ENCODE assay signal across 8 cellular contexts in the genomic region with DNA sequence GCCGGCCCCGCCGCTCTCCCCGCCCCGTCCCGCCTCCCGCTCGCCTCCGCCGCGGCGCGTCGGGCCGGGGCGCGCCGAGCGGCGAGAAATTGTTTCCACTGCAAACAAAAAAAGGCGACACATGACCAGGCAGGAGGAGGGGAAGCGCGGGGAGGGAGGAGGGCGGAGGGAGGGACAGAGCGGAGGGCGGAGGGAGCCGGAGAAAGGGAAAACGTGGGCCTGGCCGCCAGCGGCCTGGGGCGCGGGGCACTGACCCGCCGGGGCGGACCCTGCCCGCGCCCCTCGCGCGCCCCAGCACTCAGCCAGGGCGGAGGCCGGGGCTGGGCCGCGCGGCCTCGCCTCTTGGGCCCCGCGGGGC. TPM values are rescaled to one million over a fixed set of nuclear protein-coding genes. Genes with fewer than 3 reads are reported as not detected.
DNase-seq lines count a peak whose midpoint lies in the region; ATAC-seq and TF ChIP-seq lines count a peak whose summit lies in the region.

A gene with protein sequence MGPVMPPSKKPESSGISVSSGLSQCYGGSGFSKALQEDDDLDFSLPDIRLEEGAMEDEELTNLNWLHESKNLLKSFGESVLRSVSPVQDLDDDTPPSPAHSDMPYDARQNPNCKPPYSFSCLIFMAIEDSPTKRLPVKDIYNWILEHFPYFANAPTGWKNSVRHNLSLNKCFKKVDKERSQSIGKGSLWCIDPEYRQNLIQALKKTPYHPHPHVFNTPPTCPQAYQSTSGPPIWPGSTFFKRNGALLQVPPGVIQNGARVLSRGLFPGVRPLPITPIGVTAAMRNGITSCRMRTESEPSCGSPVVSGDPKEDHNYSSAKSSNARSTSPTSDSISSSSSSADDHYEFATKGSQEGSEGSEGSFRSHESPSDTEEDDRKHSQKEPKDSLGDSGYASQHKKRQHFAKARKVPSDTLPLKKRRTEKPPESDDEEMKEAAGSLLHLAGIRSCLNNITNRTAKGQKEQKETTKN (minus strand): TSS at position 123 of the 358 bp plus-strand sequence. CDS start 4,757 bp downstream, outside the sequence.

- H3K27ac ChIP-seq in parathyroid adenoma (peak within 1 kb of the TSS; percentile 93), thyroid gland (peak within 1 kb of the TSS; percentile 94 to 97 (median 96))

- TF ChIP-seq CTCF in GM06990 (IDR thresholded peaks at IDR 0.05; ENCODE audit: insufficient read depth, low read length, poor library complexity, severe bottlenecking) (no peak), parathyroid adenoma (IDR thresholded peaks at IDR 0.05) (no peak), thyroid gland (IDR thresholded peaks at IDR 0.05) (no peak)

- H3K27me3 Mint-ChIP-seq in activated naive CD8-positive, alpha-beta T cell treated with anti-CD3 and anti-CD28 coated beads, Interleukin-2, amount 10 ng/mL, durations not matched to agents 7 days and 5 days, result no peaks in the 10 kb centered on the region

- peak; percentile 90 for DNase-seq in GM06990 (ENCODE audit: extremely low read depth, insufficient read length)
- DNase-seq in NCI-H1092 (lab: John Stamatoyannopoulos, UW), result peak; percentile 69
- DNase-seq in SW 1271 (lab: John Stamatoyannopoulos, UW), result peak; percentile 61 to 80
- DNase-seq in activated naive CD8-positive, alpha-beta T cell treated with anti-CD3 and anti-CD28 coated beads, Interleukin-2, amount 10 ng/mL, durations not matched to agents 7 days and 5 days, result peak; percentile 81
- DNase-seq in Right ventricle myocardium inferior (ENCODE audit: missing footprints), result peak; percentile 96
- DNase-seq in thyroid gland, result peak; percentile 92 to 94

- H3K4me3 Mint-ChIP-seq in activated naive CD8-positive, alpha-beta T cell treated with anti-CD3 and anti-CD28 coated beads, Interleukin-2, amount 10 ng/mL, durations not matched to agents 7 days and 5 days, result peak within 1 kb of the TSS; percentile 86

- peak within 1 kb of the TSS; percentile 98 for H3K4me2 ChIP-seq in parathyroid adenoma (ENCODE audit: low read length)

- H3K4me3 ChIP-seq in GM06990 (replicated peaks; ENCODE audit: low read depth, low read length), result peak within 1 kb of the TSS; percentile 90
- peak within 1 kb of the TSS; percentile 77 for H3K4me3 ChIP-seq in parathyroid adenoma (ENCODE audit: low read depth, low read length)
- H3K4me3 ChIP-seq in thyroid gland (replicated peaks in 1 of 3), result peak within 1 kb of the TSS; percentile 66 to 94 (median 78)

- peaks cover 3% of the 10 kb centered on the region for H3K36me3 ChIP-seq in GM06990 (ENCODE audit: control insufficient read depth, insufficient read depth, low read length)
- no peaks in the 10 kb centered on the region for H3K36me3 ChIP-seq in parathyroid adenoma (ENCODE audit: control insufficient read depth, insufficient read depth, low read length)
- no peaks in the 10 kb centered on the region for H3K36me3 ChIP-seq in thyroid gland

- H3K9me3 Mint-ChIP-seq in activated naive CD8-positive, alpha-beta T cell treated with anti-CD3 and anti-CD28 coated beads, Interleukin-2, amount 10 ng/mL, durations not matched to agents 7 days and 5 days, result no peaks in the 10 kb centered on the region

- WGBS in thyroid gland, 2 donors, result 1% methylated on average over 42 of the region's 48 CpGs; no CpG with 5 or more reads in 1 of the 2 donors

- peak within 1 kb of the TSS; percentile 86 for H3K27ac Mint-ChIP-seq in activated naive CD8-positive, alpha-beta T cell treated with anti-CD3 and anti-CD28 coated beads, Interleukin-2, amount 10 ng/mL, durations not matched to agents 7 days and 5 days

- H3K27me3 ChIP-seq in GM06990 (replicated peaks; ENCODE audit: control insufficient read depth, insufficient read depth, low read length), result no peaks in the 10 kb centered on the region
- H3K27me3 ChIP-seq in parathyroid adenoma (ENCODE audit: control insufficient read depth, insufficient read depth, low read length), result no peaks in the 10 kb centered on the region
- H3K27me3 ChIP-seq in thyroid gland, result no peaks in the 10 kb centered on the region

- H3K9me3 ChIP-seq in parathyroid adenoma (ENCODE audit: control insufficient read depth, low read length) (no peaks in the 10 kb centered on the region), thyroid gland (no peaks in the 10 kb centered on the region)

- H2AFZ ChIP-seq in parathyroid adenoma, result peak within 1 kb of the TSS; percentile 84

- peaks cover 33% of the 10 kb centered on the region for H3K4me1 Mint-ChIP-seq in activated naive CD8-positive, alpha-beta T cell treated with anti-CD3 and anti-CD28 coated beads, Interleukin-2, amount 10 ng/mL, durations not matched to agents 7 days and 5 days

- H3K9ac ChIP-seq in parathyroid adenoma, result peak within 1 kb of the TSS; percentile 43

- H3K79me2 ChIP-seq in parathyroid adenoma, result peaks cover 24% of the 10 kb centered on the region

- ATAC-seq in HG02588 (IDR thresholded peaks at IDR 0.05; ENCODE audit: unreplicated experiment), result peak; percentile 51
- ATAC-seq in activated naive CD8-positive, alpha-beta T cell treated with anti-CD3 and anti-CD28 coated beads, Interleukin-2, amount 10 ng/mL, durations not matched to agents 7 days and 5 days (ENCODE audit: low read depth), result peak; percentile 53
- ATAC-seq in Right ventricle myocardium inferior, result peak; percentile 81

- TF ChIP-seq POLR2A in thyroid gland (IDR thresholded peaks at IDR 0.05), result peak in 1 of 2 donors; percentile 80

- peaks cover 25% of the 10 kb centered on the region for H3K36me3 Mint-ChIP-seq in activated naive CD8-positive, alpha-beta T cell treated with anti-CD3 and anti-CD28 coated beads, Interleukin-2, amount 10 ng/mL, durations not matched to agents 7 days and 5 days

- peaks cover 3% of the 10 kb centered on the region for H3K4me1 ChIP-seq in parathyroid adenoma
- H3K4me1 ChIP-seq in thyroid gland, result peaks cover 6 to 18% of the 10 kb centered on the region in 2 donors

- POLR2A ChIA-PET in activated naive CD8-positive, alpha-beta T cell treated with anti-CD3 and anti-CD28 coated beads, Interleukin-2, amount 10 ng/mL, durations not matched to agents 7 days and 5 days (lab: Charles Lee), result no interaction called here

- intact Hi-C loops in Right ventricle myocardium inferior (cut with DNase I), result loop anchor here (1.0 to 10.0 kb wide), 8 partner anchors 110 to 488 kb away; no protein-coding TSS in a partner anchor
- intact Hi-C loops in thyroid gland (cut with DNase I), result loop anchor here (10.0 kb wide), 1 partner anchor 72 kb away; no protein-coding TSS in a partner anchor

RNA-seq across cellular contexts. Expression of the gene that starts here (rescaled TPM):
- 100 to 1,000 TPM; 101 to 102 TPM for total RNA-seq in activated naive CD8-positive, alpha-beta T cell treated with anti-CD3 and anti-CD28 coated beads, Interleukin-2, amount 10 ng/mL, durations not matched to agents 7 days and 5 days
- total RNA-seq in Right ventricle myocardium inferior, result 127 TPM
- 10 to 100 TPM; 38.7 to 70.1 (median 43.1) TPM for total RNA-seq in thyroid gland

Comparison
In these comparisons a context has a peak if more than half of its experiments do, and no peak if none do; other contexts are left out.
1. Peak in every context shown above with its lines: DNase-seq, ATAC-seq, H3K4me3 ChIP-seq and H3K27ac ChIP-seq.